In genomic region chr7:19560111-19560883, GRCh38 we compare ENCODE assay signal across 16 cellular contexts.
DNase-seq lines count a peak whose midpoint lies in the region; ATAC-seq and TF ChIP-seq lines count a peak whose summit lies in the region.
"Had no signal": no experiment of that assay in that cellular context is flagged by ENCODE, and none has a peak within 500 bp of the region (broad histone marks: within the 10 kb centered on the region; RNA-seq: fewer than 3 reads in every experiment).

No MANE protein-coding gene starts in this region.

- H3K9me3 ChIP-seq in GM23248 (ENCODE audit: low read depth) (no peaks in the 10 kb centered on the region), SJCRH30 (replicated peaks) (no peaks in the 10 kb centered on the region; the same call in 1 of the 2 replicates), smooth muscle cell (replicated peaks; ENCODE audit: low read depth) (no peaks in the 10 kb centered on the region), left ventricle myocardium inferior (replicated peaks) (peaks cover 13% of the 10 kb centered on the region)
- H3K9me3 ChIP-seq: lower lobe of right lung, pancreas had no signal

- intact Hi-C loops in left ventricle myocardium inferior (cut with micrococcal nuclease): no loop called here

- no peak for ATAC-seq in HG02763 (IDR thresholded peaks at IDR 0.05; ENCODE audit: unreplicated experiment)
- ATAC-seq: lower lobe of right lung, pancreas had no signal

- no peak overlapping the region for H2AFZ ChIP-seq in GM23248
- H2AFZ ChIP-seq in smooth muscle cell (ENCODE audit: low read depth): no peak overlapping the region

- H3K9ac ChIP-seq in GM23248: no peak overlapping the region
- H3K9ac ChIP-seq in smooth muscle cell (ENCODE audit: low read depth): peak overlapping the region; percentile 81

- no peaks in the 10 kb centered on the region for H3K27me3 ChIP-seq in GM23248 (replicated peaks; ENCODE audit: insufficient read depth)
- no peaks in the 10 kb centered on the region for H3K27me3 ChIP-seq in SJCRH30
- H3K27me3 ChIP-seq in smooth muscle cell (ENCODE audit: low read depth): no peaks in the 10 kb centered on the region
- no peaks in the 10 kb centered on the region for H3K27me3 ChIP-seq in left ventricle myocardium inferior (ENCODE audit: low read depth)
- H3K27me3 ChIP-seq: pancreas had no signal

- in situ Hi-C loops in GM23248 (cut with MboI): no loop called here

- H3K79me2 ChIP-seq in GM23248 (ENCODE audit: insufficient read depth) (no peaks in the 10 kb centered on the region), smooth muscle cell (ENCODE audit: low read depth) (no peaks in the 10 kb centered on the region)

- H4K20me1 ChIP-seq in GM23248 (ENCODE audit: insufficient read depth) (no peaks in the 10 kb centered on the region), smooth muscle cell (ENCODE audit: low read depth) (no peaks in the 10 kb centered on the region)

- H3K27ac ChIP-seq in GM23248 (0 out of 2 replicates have a peak overlapping the region, but pooled peaks have one; percentile 3), SJCRH30 (peak overlapping the region; percentile 83), smooth muscle cell (ENCODE audit: low read depth) (peak overlapping the region; percentile 97), left ventricle myocardium inferior (replicated peaks) (no peak overlapping the region)
- H3K27ac ChIP-seq: lower lobe of right lung, pancreas had no signal

- TF ChIP-seq CTCF in smooth muscle cell (IDR thresholded peaks at IDR 0.05; ENCODE audit: borderline replicate concordance, insufficient read depth, poor library complexity, severe bottlenecking) (no peak), left ventricle myocardium inferior (IDR thresholded peaks at IDR 0.05; ENCODE audit: borderline replicate concordance) (no peak)

- H3K4me2 ChIP-seq in GM23248 (ENCODE audit: unreplicated experiment) (peak overlapping the region; percentile 29), smooth muscle cell (peak overlapping the region; percentile 75)

- no peaks in the 10 kb centered on the region for H3K9me2 ChIP-seq in GM23248 (ENCODE audit: insufficient read depth)

- peaks cover 30% of the 10 kb centered on the region for H3K4me1 ChIP-seq in GM23248 (ENCODE audit: insufficient read depth)
- H3K4me1 ChIP-seq in SJCRH30: peaks cover 32% of the 10 kb centered on the region
- H3K4me1 ChIP-seq in smooth muscle cell (ENCODE audit: low read depth): peaks cover 17% of the 10 kb centered on the region
- H3K4me1 ChIP-seq in left ventricle myocardium inferior: no peaks in the 10 kb centered on the region
- H3K4me1 ChIP-seq: lower lobe of right lung, pancreas had no signal

- H3K4me3 ChIP-seq in GM23248: no peak overlapping the region
- peak overlapping the region; percentile 14; the same call in 1 of the 2 replicates for H3K4me3 ChIP-seq in SJCRH30
- H3K4me3 ChIP-seq in smooth muscle cell: peak overlapping the region; percentile 14
- no peak overlapping the region for H3K4me3 ChIP-seq in left ventricle myocardium inferior
- H3K4me3 ChIP-seq: lower lobe of right lung, pancreas had no signal

- WGBS in GM23248 (ENCODE audit: low coverage in 1 of 2, low lambda C conversion rate in 2 of 2, missing lambda C conversion rate in 2 of 2), 2 experiments: 35 to 37% methylated on average over 8 of the region's 8 CpGs
- WGBS in smooth muscle cell (ENCODE audit: low lambda C conversion rate): 50% methylated on average over 8 of the region's 8 CpGs

- H3F3A ChIP-seq in GM23248 (ENCODE audit: insufficient read depth) (peaks cover 29% of the 10 kb centered on the region), smooth muscle cell (ENCODE audit: low read depth) (no peaks in the 10 kb centered on the region)

- DNase-seq in GM23248: peak; percentile 84
- peak; percentile 8 to 74 for DNase-seq in SJCRH30
- peak; percentile 81 for DNase-seq in fibroblast of the conjunctiva (ENCODE audit: low read depth)
- no peak for DNase-seq in smooth muscle cell (lab: John Stamatoyannopoulos, UW; ENCODE audit: unreplicated experiment)
- no peak for DNase-seq in left ventricle myocardium inferior
- DNase-seq in SIG-M5 (lab: John Stamatoyannopoulos, UW): no peak
- DNase-seq: activated CD4-positive, alpha-beta memory T cell treated with anti-CD3 and anti-CD28 coated beads, Interleukin-2, amount 10 ng/mL, durations not matched to agents 7 days and 5 days; activated naive CD4-positive, alpha-beta T cell treated with Interleukin-2 at 50 U/mL for 16 hours; CD8-positive, alpha-beta memory T cell; cortex of kidney; hippocampal formation; lower lobe of right lung; NCI-H1436; pancreas; stimulated activated naive CD4-positive, alpha-beta T cell treated with Interleukin-2 at 50 U/mL for 16 hours had no signal

- H3K36me3 ChIP-seq in GM23248 (ENCODE audit: low read depth): no peaks in the 10 kb centered on the region
- H3K36me3 ChIP-seq in SJCRH30: no peaks in the 10 kb centered on the region
- no peaks in the 10 kb centered on the region for H3K36me3 ChIP-seq in smooth muscle cell (ENCODE audit: low read depth)
- H3K36me3 ChIP-seq in left ventricle myocardium inferior: no peaks in the 10 kb centered on the region
- H3K36me3 ChIP-seq: lower lobe of right lung, pancreas had no signal

Comparison
In these comparisons a context has a peak if more than half of its experiments do, and no peak if none do; other contexts are left out.
1. DNase-seq: peak in GM23248 (single experiment), SJCRH30 (2 of 2) and fibroblast of the conjunctiva (single experiment); none in smooth muscle cell (single experiment), left ventricle myocardium inferior (single experiment) and SIG-M5 (single experiment).
2. H3K4me3 ChIP-seq: peak in SJCRH30 (single experiment) and smooth muscle cell (single experiment); none in GM23248 (single experiment) and left ventricle myocardium inferior (single experiment).